Comparison of ENCODE assay signal across 17 cellular contexts in genomic region chr3:50372349-50372748, GRCh38. TPM values are rescaled to one million over a fixed set of nuclear protein-coding genes. Genes with fewer than 3 reads are reported as not detected.
DNase-seq lines count a peak whose midpoint lies in the region; ATAC-seq and TF ChIP-seq lines count a peak whose summit lies in the region.
"Had no signal": no experiment of that assay in that cellular context is flagged by ENCODE, and none has a peak within 500 bp of the region (broad histone marks: within the 10 kb centered on the region; RNA-seq: fewer than 3 reads in every experiment).

No MANE protein-coding gene starts in this region.

- H3K27ac ChIP-seq in effector memory CD4-positive, alpha-beta T cell (ENCODE audit: insufficient read depth, low read length, poor library complexity, severe bottlenecking), result no peak overlapping the region
- H3K27ac ChIP-seq: adrenal gland, SJSA1 had no signal

- no peak for TF ChIP-seq CTCF in brain (conservative IDR thresholded peaks at IDR 0.05)

- H3K27me3 ChIP-seq in effector memory CD4-positive, alpha-beta T cell (replicated peaks; ENCODE audit: control insufficient read depth, insufficient read depth, low read length, poor library complexity, severe bottlenecking), result no peaks in the 10 kb centered on the region
- H3K27me3 ChIP-seq: adrenal gland had no signal

- no peaks in the 10 kb centered on the region for H3K9me3 Mint-ChIP-seq in brain
- H3K9me3 Mint-ChIP-seq: WTC11 had no signal

- H3K9me3 ChIP-seq in effector memory CD4-positive, alpha-beta T cell (ENCODE audit: control insufficient read depth, low read length), result no peaks in the 10 kb centered on the region
- H3K9me3 ChIP-seq: adrenal gland, SJSA1 had no signal

- peaks cover 62% of the 10 kb centered on the region for H3K4me1 Mint-ChIP-seq in brain

- no peak overlapping the region for H3K4me3 ChIP-seq in effector memory CD4-positive, alpha-beta T cell (ENCODE audit: insufficient read depth, low read depth, low read length, poor library complexity, severe bottlenecking)
- H3K4me3 ChIP-seq: adrenal gland, SJSA1, smooth muscle cell had no signal

- H3K36me3 Mint-ChIP-seq in brain, result no peaks in the 10 kb centered on the region
- H3K36me3 Mint-ChIP-seq: WTC11 had no signal

- intact Hi-C loops in sciatic nerve (cut with DNase I), result loop anchor here (5.0 kb wide), 1 partner anchor 635 kb away; no protein-coding TSS in a partner anchor

- H3K4me3 Mint-ChIP-seq in brain, result peak overlapping the region in 2 of 5 experiments; percentile 45 to 48
- H3K4me3 Mint-ChIP-seq: WTC11 had no signal

- H3K36me3 ChIP-seq in effector memory CD4-positive, alpha-beta T cell (ENCODE audit: control insufficient read depth, insufficient read depth, low read length), result no peaks in the 10 kb centered on the region
- H3K36me3 ChIP-seq: adrenal gland, SJSA1 had no signal

- peak; percentile 4 for ATAC-seq in sciatic nerve
- ATAC-seq: WTC11 had no signal

- peak overlapping the region in 4 of 5 experiments; percentile 54 to 97 (median 90) for H3K27ac Mint-ChIP-seq in brain

- DNase-seq in DMS53 (lab: John Stamatoyannopoulos, UW), result peak; percentile 16
- DNase-seq in DMS53 treated with DMSO at 0.1 percent for 48 hours (lab: John Stamatoyannopoulos, UW; ENCODE audit: unreplicated experiment), result no peak
- DNase-seq in NCI-H2227 treated with DMSO at 0.1 percent for 48 hours (lab: John Stamatoyannopoulos, UW), result peak; percentile 9
- DNase-seq in sciatic nerve (ENCODE audit: low spot score), result no peak
- no peak for DNase-seq in effector memory CD4-positive, alpha-beta T cell
- DNase-seq in NCI-H187 (lab: John Stamatoyannopoulos, UW), result no peak
- DNase-seq in CD1c-positive myeloid dendritic cell (ENCODE audit: extremely low spot score), result no peak
- DNase-seq: 8988T; activated CD8-positive, alpha-beta memory T cell treated with anti-CD3 and anti-CD28 coated beads, Interleukin-2, amount 50 U/mL, for 48 hours; adrenal gland; Calu3; NCI-H1694; occipital lobe had no signal

- H3K4me1 ChIP-seq in effector memory CD4-positive, alpha-beta T cell (ENCODE audit: control insufficient read depth, insufficient read depth, low read length, poor library complexity, severe bottlenecking), result no peaks in the 10 kb centered on the region
- H3K4me1 ChIP-seq: adrenal gland, SJSA1 had no signal

- no peaks in the 10 kb centered on the region for H3K27me3 Mint-ChIP-seq in brain

RNA-seq across cellular contexts. Expression of gene TMEM115, which starts 13.0 kb away (rescaled TPM):
- polyA plus RNA-seq in brain (ENCODE audit: insufficient read depth, low read depth, low replicate concordance), result 28.5 TPM
- total RNA-seq in sciatic nerve, result 29.6 TPM

RNA-seq across cellular contexts. Expression of gene CYB561D2, which starts 21.7 kb away (rescaled TPM):
- polyA plus RNA-seq in brain (ENCODE audit: insufficient read depth, low read depth, low replicate concordance), result 14.4 TPM
- total RNA-seq in sciatic nerve, result 10.1 TPM

RNA-seq across cellular contexts. Expression of gene NPRL2, which starts 21.8 kb away (rescaled TPM):
- 26.0 TPM for polyA plus RNA-seq in brain (ENCODE audit: insufficient read depth, low read depth, low replicate concordance)
- 20.6 TPM for total RNA-seq in sciatic nerve

RNA-seq across cellular contexts. Expression of gene ZMYND10, which starts 26.8 kb away (rescaled TPM):
- polyA plus RNA-seq in brain (ENCODE audit: insufficient read depth, low read depth, low replicate concordance), result 18.3 TPM
- total RNA-seq in sciatic nerve, result 1.9 TPM

RNA-seq across cellular contexts. Expression of gene RASSF1, which starts 31.7 kb away (rescaled TPM):
- polyA plus RNA-seq in brain (ENCODE audit: insufficient read depth, low read depth, low replicate concordance), result 25.5 TPM
- total RNA-seq in sciatic nerve, result 51.0 TPM

Comparison
In these comparisons a context has a peak if more than half of its experiments do, and no peak if none do; other contexts are left out.
1. DNase-seq: peak in DMS53 (single experiment) and NCI-H2227 treated with DMSO at 0.1 percent for 48 hours (single experiment); none in DMS53 treated with DMSO at 0.1 percent for 48 hours (single experiment), sciatic nerve (single experiment), effector memory CD4-positive, alpha-beta T cell (0 of 3), NCI-H187 (0 of 2) and CD1c-positive myeloid dendritic cell (single experiment).